In genomic region chr7:79412438-79412837, GRCh38 we compare ENCODE assay signal across 22 cellular contexts.
"Had no signal": no experiment of that assay in that cellular context is flagged by ENCODE, and none has a peak within 500 bp of the region (broad histone marks: within the 10 kb centered on the region; RNA-seq: fewer than 3 reads in every experiment).

No MANE protein-coding gene starts in this region.

- ATAC-seq: heart right ventricle; left cardiac atrium; lower lobe of right lung; natural killer cell treated with Interleukin-12 subunit alpha and Interleukin-12 subunit beta and Interleukin-15 and Interleukin-18, amount 100 ng/mL, for 72 hours; stimulated activated naive B cell treated with anti-CD40 and anti-IgM and Interleukin-4, amounts not matched to agents 10 μg/mL and 1 μg/mL and 100 μg/mL, for 72 hours; stimulated activated naive CD8-positive, alpha-beta T cell treated with anti-CD3 and anti-CD28 coated beads, Interleukin-15, amount 100 ng/mL, for 72 hours had no signal

- H3K9ac ChIP-seq: neural progenitor cell, parathyroid adenoma had no signal

- H3K4me1 ChIP-seq: lower lobe of right lung, neural progenitor cell, parathyroid adenoma, right atrium auricular region, suprapubic skin, upper lobe of left lung, vagina had no signal

- H3K27ac ChIP-seq: coronary artery, heart right ventricle, left ventricle myocardium inferior, lower lobe of right lung, neural progenitor cell, parathyroid adenoma, right atrium auricular region, sigmoid colon, skin epidermis, suprapubic skin, tibial artery, upper lobe of left lung, vagina had no signal

- H3K4me3 ChIP-seq: coronary artery, heart right ventricle, left ventricle myocardium inferior, lower lobe of right lung, neural progenitor cell, right atrium auricular region, sigmoid colon, skin epidermis, suprapubic skin, tibial artery, upper lobe of left lung, vagina had no signal

- H3K9me3 ChIP-seq: heart right ventricle, left ventricle myocardium inferior, lower lobe of right lung, right atrium auricular region, sigmoid colon, suprapubic skin, tibial artery, upper lobe of left lung, vagina had no signal

- H2AFZ ChIP-seq: neural progenitor cell, parathyroid adenoma had no signal

- H3K36me3 ChIP-seq: heart right ventricle, left ventricle myocardium inferior, lower lobe of right lung, neural progenitor cell, right atrium auricular region, sigmoid colon, suprapubic skin, tibial artery, upper lobe of left lung, vagina had no signal

- H3K4me2 ChIP-seq: neural progenitor cell had no signal

- DNase-seq: effector CD8-positive, alpha-beta T cell; heart right ventricle; islet precursor cell; left cardiac atrium; left ventricle myocardium inferior; lower lobe of right lung; nucleus accumbens; sigmoid colon; stimulated activated CD4-positive, alpha-beta T cell treated with anti-CD3 and anti-CD28 coated beads, Interleukin-2, amount 100 ng/mL, for 24 hours; stimulated activated CD4-positive, alpha-beta T cell treated with anti-CD3 and anti-CD28 coated beads, Interleukin-4, amount 100 ng/mL, for 4 hours; stimulated activated naive B cell treated with anti-CD40 and anti-IgM and Interleukin-4, amounts not matched to agents 10 μg/mL and 1 μg/mL and 100 μg/mL, for 72 hours; stimulated activated naive CD8-positive, alpha-beta T cell treated with anti-CD3 and anti-CD28 coated beads, Interleukin-15, amount 100 ng/mL, for 72 hours; tibial artery; upper lobe of left lung had no signal

- H3K27me3 ChIP-seq: heart right ventricle, neural progenitor cell, right atrium auricular region, sigmoid colon, suprapubic skin, tibial artery, upper lobe of left lung, vagina had no signal
